Comparison of ENCODE assay signal across 2 cellular contexts in the genomic region with DNA sequence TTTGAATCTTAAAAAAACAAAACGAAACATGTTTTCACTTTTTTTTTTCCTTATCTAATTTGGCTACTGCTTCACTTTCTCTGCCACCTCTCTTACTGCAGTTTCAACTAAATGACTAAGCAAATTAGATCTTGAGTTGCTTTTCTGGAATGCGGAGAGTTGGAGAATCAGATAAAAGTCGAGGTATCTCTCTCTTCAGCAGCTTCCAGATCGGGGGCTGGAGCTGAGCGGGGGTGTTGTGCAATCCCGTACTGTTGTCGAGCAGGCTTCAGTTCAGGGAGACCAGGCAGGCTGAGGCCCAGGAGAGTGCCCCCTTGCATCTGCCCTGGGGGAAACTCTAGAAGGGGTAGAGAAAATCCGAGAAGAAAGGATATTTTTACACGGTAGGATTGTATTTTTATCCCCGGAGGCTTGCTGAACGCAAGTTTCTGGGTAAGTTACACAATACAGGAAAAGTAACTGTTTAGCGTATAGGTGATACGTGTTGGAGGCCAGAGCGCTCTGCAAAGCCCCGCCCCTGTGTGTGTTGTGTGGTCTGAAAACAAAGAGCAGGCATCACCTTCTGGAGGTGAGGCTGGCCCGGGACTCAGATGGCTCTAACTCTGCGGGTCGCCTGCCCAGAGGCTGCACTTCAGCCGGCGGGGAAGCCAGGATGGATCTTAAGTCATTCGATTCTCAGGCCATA.
TF ChIP-seq lines count a peak whose summit lies in the region.

No MANE protein-coding gene starts in this region.

TF ChIP-seq in K562, 482 proteins besides CTCF, POLR2A, EP300 and RAD21 (continued from another document and continues in another):
- TF ChIP-seq SRSF3 (IDR thresholded peaks at IDR 0.05; ENCODE audit: insufficient read depth, low read length) (no peak), TGIF2 (CRISPR knock-in tag; IDR thresholded peaks at IDR 0.05) (no peak), BCL6 (CRISPR knock-in tag; IDR thresholded peaks at IDR 0.05) (no peak), SIRT6 (IDR thresholded peaks at IDR 0.05; ENCODE audit: low read depth, low read length) (no peak), ZNF253 (CRISPR knock-in tag; conservative IDR thresholded peaks at IDR 0.05) (no peak), EP400 (IDR thresholded peaks at IDR 0.05) (peak; percentile 51), ZFX (CRISPR knock-in tag; IDR thresholded peaks at IDR 0.05) (no peak), ILF3 (IDR thresholded peaks at IDR 0.05; ENCODE audit: borderline replicate concordance) (no peak), SMARCC2 (IDR thresholded peaks at IDR 0.05; ENCODE audit: low read depth) (peak; percentile 89), NRF1 (conservative IDR thresholded peaks at IDR 0.05 in 1 of 2, IDR thresholded peaks at IDR 0.05 in 1 of 2) (0 out of 4 replicates have a peak, but pooled peaks of 1 of the 2 experiments have one; percentile 21), RBM25 (IDR thresholded peaks at IDR 0.05; ENCODE audit: low read depth, low read length, severe bottlenecking) (no peak), ATF1 (CRISPR knock-in tag; IDR thresholded peaks at IDR 0.05) (no peak), ATF1 (tag; IDR thresholded peaks at IDR 0.05) (peak; percentile 71), NFRKB (IDR thresholded peaks at IDR 0.05; ENCODE audit: low read depth) (peak; percentile 10; the same call in 1 of the 2 replicates), HLTF (IDR thresholded peaks at IDR 0.05) (no peak), ZZZ3 (IDR thresholded peaks at IDR 0.05) (no peak), SNRNP70 (optimal IDR thresholded peaks at IDR 0.05; ENCODE audit: low read depth, low read length) (no peak), ZNF589 (CRISPR knock-in tag; IDR thresholded peaks at IDR 0.05; ENCODE audit: low read depth) (peak; percentile 71; the same call in 1 of the 2 replicates), MCM7 (IDR thresholded peaks at IDR 0.05) (no peak), GTF2E2 (tag; IDR thresholded peaks at IDR 0.05) (no peak), TEAD1 (CRISPR knock-in tag; IDR thresholded peaks at IDR 0.05) (peak in 1 of 2 experiments; percentile 91; a peak in 2 of 4 replicates), ZKSCAN3 (CRISPR knock-in tag; IDR thresholded peaks at IDR 0.05) (no peak)
- TF ChIP-seq, protein P1, sequence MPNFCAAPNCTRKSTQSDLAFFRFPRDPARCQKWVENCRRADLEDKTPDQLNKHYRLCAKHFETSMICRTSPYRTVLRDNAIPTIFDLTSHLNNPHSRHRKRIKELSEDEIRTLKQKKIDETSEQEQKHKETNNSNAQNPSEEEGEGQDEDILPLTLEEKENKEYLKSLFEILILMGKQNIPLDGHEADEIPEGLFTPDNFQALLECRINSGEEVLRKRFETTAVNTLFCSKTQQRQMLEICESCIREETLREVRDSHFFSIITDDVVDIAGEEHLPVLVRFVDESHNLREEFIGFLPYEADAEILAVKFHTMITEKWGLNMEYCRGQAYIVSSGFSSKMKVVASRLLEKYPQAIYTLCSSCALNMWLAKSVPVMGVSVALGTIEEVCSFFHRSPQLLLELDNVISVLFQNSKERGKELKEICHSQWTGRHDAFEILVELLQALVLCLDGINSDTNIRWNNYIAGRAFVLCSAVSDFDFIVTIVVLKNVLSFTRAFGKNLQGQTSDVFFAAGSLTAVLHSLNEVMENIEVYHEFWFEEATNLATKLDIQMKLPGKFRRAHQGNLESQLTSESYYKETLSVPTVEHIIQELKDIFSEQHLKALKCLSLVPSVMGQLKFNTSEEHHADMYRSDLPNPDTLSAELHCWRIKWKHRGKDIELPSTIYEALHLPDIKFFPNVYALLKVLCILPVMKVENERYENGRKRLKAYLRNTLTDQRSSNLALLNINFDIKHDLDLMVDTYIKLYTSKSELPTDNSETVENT (CRISPR knock-in tag; IDR thresholded peaks at IDR 0.05): no peak
- TF ChIP-seq, protein P2, sequence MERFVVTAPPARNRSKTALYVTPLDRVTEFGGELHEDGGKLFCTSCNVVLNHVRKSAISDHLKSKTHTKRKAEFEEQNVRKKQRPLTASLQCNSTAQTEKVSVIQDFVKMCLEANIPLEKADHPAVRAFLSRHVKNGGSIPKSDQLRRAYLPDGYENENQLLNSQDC (CRISPR knock-in tag; IDR thresholded peaks at IDR 0.05): no peak
- TF ChIP-seq, protein P3, sequence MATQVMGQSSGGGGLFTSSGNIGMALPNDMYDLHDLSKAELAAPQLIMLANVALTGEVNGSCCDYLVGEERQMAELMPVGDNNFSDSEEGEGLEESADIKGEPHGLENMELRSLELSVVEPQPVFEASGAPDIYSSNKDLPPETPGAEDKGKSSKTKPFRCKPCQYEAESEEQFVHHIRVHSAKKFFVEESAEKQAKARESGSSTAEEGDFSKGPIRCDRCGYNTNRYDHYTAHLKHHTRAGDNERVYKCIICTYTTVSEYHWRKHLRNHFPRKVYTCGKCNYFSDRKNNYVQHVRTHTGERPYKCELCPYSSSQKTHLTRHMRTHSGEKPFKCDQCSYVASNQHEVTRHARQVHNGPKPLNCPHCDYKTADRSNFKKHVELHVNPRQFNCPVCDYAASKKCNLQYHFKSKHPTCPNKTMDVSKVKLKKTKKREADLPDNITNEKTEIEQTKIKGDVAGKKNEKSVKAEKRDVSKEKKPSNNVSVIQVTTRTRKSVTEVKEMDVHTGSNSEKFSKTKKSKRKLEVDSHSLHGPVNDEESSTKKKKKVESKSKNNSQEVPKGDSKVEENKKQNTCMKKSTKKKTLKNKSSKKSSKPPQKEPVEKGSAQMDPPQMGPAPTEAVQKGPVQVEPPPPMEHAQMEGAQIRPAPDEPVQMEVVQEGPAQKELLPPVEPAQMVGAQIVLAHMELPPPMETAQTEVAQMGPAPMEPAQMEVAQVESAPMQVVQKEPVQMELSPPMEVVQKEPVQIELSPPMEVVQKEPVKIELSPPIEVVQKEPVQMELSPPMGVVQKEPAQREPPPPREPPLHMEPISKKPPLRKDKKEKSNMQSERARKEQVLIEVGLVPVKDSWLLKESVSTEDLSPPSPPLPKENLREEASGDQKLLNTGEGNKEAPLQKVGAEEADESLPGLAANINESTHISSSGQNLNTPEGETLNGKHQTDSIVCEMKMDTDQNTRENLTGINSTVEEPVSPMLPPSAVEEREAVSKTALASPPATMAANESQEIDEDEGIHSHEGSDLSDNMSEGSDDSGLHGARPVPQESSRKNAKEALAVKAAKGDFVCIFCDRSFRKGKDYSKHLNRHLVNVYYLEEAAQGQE (CRISPR knock-in tag; IDR thresholded peaks at IDR 0.05; ENCODE audit: low read depth): no peak
- TF ChIP-seq, protein P4, sequence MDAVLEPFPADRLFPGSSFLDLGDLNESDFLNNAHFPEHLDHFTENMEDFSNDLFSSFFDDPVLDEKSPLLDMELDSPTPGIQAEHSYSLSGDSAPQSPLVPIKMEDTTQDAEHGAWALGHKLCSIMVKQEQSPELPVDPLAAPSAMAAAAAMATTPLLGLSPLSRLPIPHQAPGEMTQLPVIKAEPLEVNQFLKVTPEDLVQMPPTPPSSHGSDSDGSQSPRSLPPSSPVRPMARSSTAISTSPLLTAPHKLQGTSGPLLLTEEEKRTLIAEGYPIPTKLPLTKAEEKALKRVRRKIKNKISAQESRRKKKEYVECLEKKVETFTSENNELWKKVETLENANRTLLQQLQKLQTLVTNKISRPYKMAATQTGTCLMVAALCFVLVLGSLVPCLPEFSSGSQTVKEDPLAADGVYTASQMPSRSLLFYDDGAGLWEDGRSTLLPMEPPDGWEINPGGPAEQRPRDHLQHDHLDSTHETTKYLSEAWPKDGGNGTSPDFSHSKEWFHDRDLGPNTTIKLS (IDR thresholded peaks at IDR 0.05; ENCODE audit: borderline replicate concordance, low read depth): peak; percentile 53; the same call in 1 of the 2 replicates

TF ChIP-seq in liver, 16 proteins besides CTCF, POLR2A, EP300 and RAD21 (continued from another document):
- TF ChIP-seq, protein P5, sequence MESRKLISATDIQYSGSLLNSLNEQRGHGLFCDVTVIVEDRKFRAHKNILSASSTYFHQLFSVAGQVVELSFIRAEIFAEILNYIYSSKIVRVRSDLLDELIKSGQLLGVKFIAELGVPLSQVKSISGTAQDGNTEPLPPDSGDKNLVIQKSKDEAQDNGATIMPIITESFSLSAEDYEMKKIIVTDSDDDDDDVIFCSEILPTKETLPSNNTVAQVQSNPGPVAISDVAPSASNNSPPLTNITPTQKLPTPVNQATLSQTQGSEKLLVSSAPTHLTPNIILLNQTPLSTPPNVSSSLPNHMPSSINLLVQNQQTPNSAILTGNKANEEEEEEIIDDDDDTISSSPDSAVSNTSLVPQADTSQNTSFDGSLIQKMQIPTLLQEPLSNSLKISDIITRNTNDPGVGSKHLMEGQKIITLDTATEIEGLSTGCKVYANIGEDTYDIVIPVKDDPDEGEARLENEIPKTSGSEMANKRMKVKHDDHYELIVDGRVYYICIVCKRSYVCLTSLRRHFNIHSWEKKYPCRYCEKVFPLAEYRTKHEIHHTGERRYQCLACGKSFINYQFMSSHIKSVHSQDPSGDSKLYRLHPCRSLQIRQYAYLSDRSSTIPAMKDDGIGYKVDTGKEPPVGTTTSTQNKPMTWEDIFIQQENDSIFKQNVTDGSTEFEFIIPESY (IDR thresholded peaks at IDR 0.05): no peak
- no peak for TF ChIP-seq HNF4A (conservative IDR thresholded peaks at IDR 0.05)
- TF ChIP-seq SP1 (IDR thresholded peaks at IDR 0.05): no peak
- TF ChIP-seq, protein P3 (IDR thresholded peaks at IDR 0.05): no peak
- no peak for TF ChIP-seq FOXA1 (IDR thresholded peaks at IDR 0.05)
- no peak for TF ChIP-seq YY1 (IDR thresholded peaks at IDR 0.05)
